In the genomic region with DNA sequence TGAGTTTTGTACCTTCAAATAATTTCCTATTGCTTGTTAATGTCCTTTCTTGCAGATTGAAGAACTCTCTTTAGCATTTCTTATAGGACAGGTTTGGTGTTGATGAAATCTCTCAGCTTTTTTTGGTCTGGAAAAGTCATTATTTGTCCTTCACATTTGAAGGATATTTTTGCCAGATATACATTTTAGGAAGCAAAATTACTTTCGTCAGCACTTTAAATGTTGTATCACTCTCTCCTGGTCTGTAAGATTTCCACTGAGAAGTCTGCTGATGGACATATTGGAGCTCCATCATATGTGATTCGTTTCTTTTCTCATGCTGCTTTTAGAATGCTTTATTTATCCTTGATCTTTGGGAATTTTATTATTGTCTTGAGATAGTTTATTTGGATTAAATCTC, we compare ENCODE assay signal across 36 cellular contexts.
"Had no signal": no experiment of that assay in that cellular context is flagged by ENCODE, and none has a peak within 500 bp of the region (broad histone marks: within the 10 kb centered on the region; RNA-seq: fewer than 3 reads in every experiment).

No MANE protein-coding gene starts in this region.

- H3K36me3 ChIP-seq: MG63 had no signal

- H3K27me3 ChIP-seq: MG63 had no signal

- H3K4me3 ChIP-seq: MG63 had no signal

- DNase-seq: Karpas-422, Kasumi-1, MG63, MM.1S, MV-4-11, NCI-H1048, NCI-H1092, NCI-H1092 treated with DMSO at 0.1 percent for 48 hours, NCI-H1105, NCI-H1105 treated with DMSO at 0.1 percent for 48 hours, NCI-H1417, NCI-H1417 treated with DMSO at 0.1 percent for 48 hours, NCI-H1436, NCI-H1436 treated with DMSO at 0.1 percent for 48 hours, NCI-H146, NCI-H1694, NCI-H1694 treated with DMSO at 0.1 percent for 48 hours, NCI-H187, NCI-H187 treated with DMSO at 0.1 percent for 48 hours, NCI-H1930, NCI-H2029, NCI-H2029 treated with DMSO at 0.1 percent for 48 hours, NCI-H2081, NCI-H2081 treated with DMSO at 0.1 percent for 48 hours, NCI-H2107, NCI-H2171, NCI-H2171 treated with DMSO at 0.1 percent for 48 hours, NCI-H2227 treated with DMSO at 0.1 percent for 48 hours, NCI-H226, NCI-H345, NCI-H446, NCI-H446 treated with DMSO at 0.1 percent for 48 hours, NCI-H510A, NCI-H510A treated with DMSO at 0.1 percent for 48 hours, NCI-H524, NCI-H524 treated with DMSO at 0.1 percent for 48 hours had no signal
